In genomic region chr12:112848972-112849371, GRCh38 we compare ENCODE assay signal across 18 cellular contexts. TPM values are rescaled to one million over a fixed set of nuclear protein-coding genes. Genes with fewer than 3 reads are reported as not detected.
"Had no signal": no experiment of that assay in that cellular context is flagged by ENCODE, and none has a peak within 500 bp of the region (broad histone marks: within the 10 kb centered on the region; RNA-seq: fewer than 3 reads in every experiment).

No MANE protein-coding gene starts in this region.

- DNase-seq: activated CD4-positive, alpha-beta T cell treated with anti-CD3 and anti-CD28 coated beads for 4 hours; activated CD8-positive, alpha-beta T cell treated with anti-CD3 and anti-CD28 coated beads for 36 hours; activated effector memory CD4-positive, alpha-beta T cell treated with anti-CD3 and anti-CD28 coated beads, Interleukin-2, amount 50 U/mL, for 16 hours; activated T-cell treated with anti-CD3 and anti-CD28 coated beads, Interleukin-2, amount 50 U/mL, for 48 hours; amygdala; effector memory CD4-positive, alpha-beta T cell; heart left ventricle; ovary; upper lobe of left lung had no signal

- H3K4me3 Mint-ChIP-seq: activated CD8-positive, alpha-beta T cell treated with anti-CD3 and anti-CD28 coated beads for 36 hours; activated naive CD8-positive, alpha-beta T cell; brain; neural progenitor cell; stimulated activated naive CD8-positive, alpha-beta T cell treated with anti-CD3 and anti-CD28 coated beads, Interleukin-15, Interleukin-2, amounts not matched to agents 100 ng/mL and 50 ng/mL, for 24 hours had no signal

- ATAC-seq: activated CD8-positive, alpha-beta T cell treated with anti-CD3 and anti-CD28 coated beads for 36 hours; heart left ventricle; sciatic nerve had no signal

- H3K4me1 ChIP-seq: heart left ventricle, neural progenitor cell, suprapubic skin, upper lobe of left lung had no signal

- H3K9me3 ChIP-seq: ovary, suprapubic skin, upper lobe of left lung had no signal

- H3K27ac Mint-ChIP-seq: activated CD8-positive, alpha-beta T cell treated with anti-CD3 and anti-CD28 coated beads for 36 hours; activated naive CD8-positive, alpha-beta T cell; neural progenitor cell; stimulated activated naive CD8-positive, alpha-beta T cell treated with anti-CD3 and anti-CD28 coated beads, Interleukin-15, Interleukin-2, amounts not matched to agents 100 ng/mL and 50 ng/mL, for 24 hours had no signal

- H3K4me3 ChIP-seq: heart left ventricle, neural progenitor cell, ovary, suprapubic skin, upper lobe of left lung had no signal

- H3K27me3 ChIP-seq: neural progenitor cell, ovary, upper lobe of left lung had no signal

- H3K9me3 Mint-ChIP-seq: activated CD8-positive, alpha-beta T cell treated with anti-CD3 and anti-CD28 coated beads for 36 hours; brain; neural progenitor cell; stimulated activated naive CD8-positive, alpha-beta T cell treated with anti-CD3 and anti-CD28 coated beads, Interleukin-15, Interleukin-2, amounts not matched to agents 100 ng/mL and 50 ng/mL, for 24 hours had no signal

- H3K36me3 ChIP-seq: heart left ventricle, neural progenitor cell, ovary, suprapubic skin, upper lobe of left lung had no signal

- H3K27ac ChIP-seq: heart left ventricle, neural progenitor cell, ovary, suprapubic skin, upper lobe of left lung had no signal

- H3K36me3 Mint-ChIP-seq: activated naive CD8-positive, alpha-beta T cell; brain; neural progenitor cell had no signal

RNA-seq across cellular contexts. Expression of gene RPH3A, which starts 57.4 kb away (rescaled TPM):
- total RNA-seq: activated CD8-positive, alpha-beta T cell treated with anti-CD3 and anti-CD28 coated beads for 36 hours; epithelial cell of proximal tubule; lower leg skin; ovary; pulmonary artery endothelial cell; suprapubic skin had no signal
